8 cellular contexts compared by ENCODE assay signal in the genomic region with DNA sequence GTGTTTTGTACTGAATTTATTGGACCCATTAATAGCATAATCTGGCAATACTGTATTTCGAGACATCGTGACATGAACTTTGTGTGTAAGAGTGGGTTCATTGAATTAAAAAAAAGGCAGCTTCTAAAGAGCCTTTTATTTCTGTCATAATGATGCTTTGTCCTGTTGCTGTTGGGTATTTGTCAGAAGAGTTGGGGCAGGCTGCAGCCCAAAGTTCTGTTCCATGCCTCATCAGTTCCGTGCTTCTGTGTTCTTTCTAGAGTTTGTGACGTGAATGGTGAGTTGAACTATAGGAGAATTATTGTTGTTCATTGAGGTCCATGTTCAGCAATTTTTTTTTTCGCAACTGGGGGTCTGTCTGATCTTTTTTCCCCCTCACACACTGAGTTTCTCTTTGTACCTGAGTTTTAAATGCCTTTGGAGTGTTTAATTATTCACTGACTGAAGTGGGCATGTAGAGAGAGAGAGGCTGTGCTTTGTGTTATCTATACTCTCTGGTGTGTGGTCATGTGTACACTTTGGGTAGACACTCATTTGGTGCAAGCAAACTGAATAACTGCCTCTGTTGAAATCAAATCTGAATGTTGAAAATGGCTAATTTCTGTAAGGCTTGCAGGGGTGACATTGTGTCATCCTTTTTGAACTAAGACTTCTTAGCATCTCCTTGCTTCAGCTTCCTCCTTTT.
DNase-seq lines count a peak whose midpoint lies in the region; ATAC-seq, FAIRE-seq and TF ChIP-seq lines count a peak whose summit lies in the region.

No MANE protein-coding gene starts in this region.

- TF ChIP-seq CTCF in testis (IDR thresholded peaks at IDR 0.05) (no peak), kidney (IDR thresholded peaks at IDR 0.05; ENCODE audit: borderline replicate concordance, extremely low read depth, insufficient read depth) (no peak)

- H3K36me3 ChIP-seq in testis (ENCODE audit: low read depth, missing control alignments) (no peaks in the 10 kb centered on the region), kidney (ENCODE audit: control insufficient read depth in 1 of 2, insufficient read depth in 2 of 2, low read length in 2 of 2) (no peaks in the 10 kb centered on the region)

- no peaks in the 10 kb centered on the region for H3K9me3 Mint-ChIP-seq in activated CD8-positive, alpha-beta memory T cell treated with anti-CD3 and anti-CD28 coated beads, Interleukin-2, amount 10 ng/mL, durations not matched to agents 7 days and 5 days (ENCODE audit: low read depth)
- no peaks in the 10 kb centered on the region for H3K9me3 Mint-ChIP-seq in activated T-helper 17 cell treated with anti-CD3 and anti-CD28 coated beads, Interleukin-2, amount 50 U/mL, for 72 hours

- peaks cover 81% of the 10 kb centered on the region for H3K4me1 Mint-ChIP-seq in activated CD8-positive, alpha-beta memory T cell treated with anti-CD3 and anti-CD28 coated beads, Interleukin-2, amount 10 ng/mL, durations not matched to agents 7 days and 5 days
- H3K4me1 Mint-ChIP-seq in activated T-helper 17 cell treated with anti-CD3 and anti-CD28 coated beads, Interleukin-2, amount 50 U/mL, for 72 hours: peaks cover 47% of the 10 kb centered on the region

- peaks cover 13% of the 10 kb centered on the region for H3K36me3 Mint-ChIP-seq in activated CD8-positive, alpha-beta memory T cell treated with anti-CD3 and anti-CD28 coated beads, Interleukin-2, amount 10 ng/mL, durations not matched to agents 7 days and 5 days
- no peaks in the 10 kb centered on the region for H3K36me3 Mint-ChIP-seq in activated T-helper 17 cell treated with anti-CD3 and anti-CD28 coated beads, Interleukin-2, amount 50 U/mL, for 72 hours (ENCODE audit: low read depth)

- WGBS in testis, 2 donors: 37 to 58% methylated on average over 5 of the region's 5 CpGs

- H3K27ac ChIP-seq in layer of hippocampus (ENCODE audit: low read depth, low read length) (peak overlapping the region; percentile 94), testis (peak overlapping the region; percentile 15 to 55), kidney (ENCODE audit: low read depth in 2 of 2, low read length in 2 of 2) (peak overlapping the region in 1 of 2 donors; percentile 23)

- no peak for FAIRE-seq in kidney (lab: Jason Lieb, UNC)

- H3K9me3 ChIP-seq in testis: no peaks in the 10 kb centered on the region
- no peaks in the 10 kb centered on the region for H3K9me3 ChIP-seq in kidney (ENCODE audit: control insufficient read depth in 1 of 2, low read length in 2 of 2)

- intact Hi-C loops in testis (cut with DNase I; ENCODE audit: low total_unique reads) (no loop called here), kidney (cut with DNase I) (no loop called here)

- DNase-seq in activated CD8-positive, alpha-beta memory T cell treated with anti-CD3 and anti-CD28 coated beads, Interleukin-2, amount 10 ng/mL, durations not matched to agents 7 days and 5 days: no peak
- DNase-seq in activated CD8-positive, alpha-beta memory T cell treated with anti-CD3 and anti-CD28 coated beads, Interleukin-2, amount 50 U/mL, for 4 hours: no peak
- DNase-seq in testis (no peak), DMS 273 (lab: John Stamatoyannopoulos, UW; ENCODE audit: unreplicated experiment) (no peak), kidney (no peak), NCI-H2196 (lab: John Stamatoyannopoulos, UW; ENCODE audit: unreplicated experiment) (no peak)

- H3K27me3 ChIP-seq in layer of hippocampus (ENCODE audit: control insufficient read depth, insufficient read depth, low read length): no peaks in the 10 kb centered on the region
- no peaks in the 10 kb centered on the region for H3K27me3 ChIP-seq in testis

- peak; percentile 27 for ATAC-seq in activated CD8-positive, alpha-beta memory T cell treated with anti-CD3 and anti-CD28 coated beads, Interleukin-2, amount 10 ng/mL, durations not matched to agents 7 days and 5 days
- peak; percentile 60 for ATAC-seq in activated T-helper 17 cell treated with anti-CD3 and anti-CD28 coated beads, Interleukin-2, amount 50 U/mL, for 72 hours (replicated peaks)

- H3K4me3 ChIP-seq in testis (no peak overlapping the region), kidney (ENCODE audit: low read length in 2 of 2) (peak overlapping the region in 1 of 2 donors; percentile 10)

- H3K4me1 ChIP-seq in testis (peaks cover 77% of the 10 kb centered on the region), kidney (ENCODE audit: control insufficient read depth in 1 of 2, insufficient read depth in 1 of 2, low read depth in 1 of 2, low read length in 2 of 2) (peaks cover 22 to 63% of the 10 kb centered on the region in 2 donors)

- peak overlapping the region; percentile 94 for H3K27ac Mint-ChIP-seq in activated CD8-positive, alpha-beta memory T cell treated with anti-CD3 and anti-CD28 coated beads, Interleukin-2, amount 10 ng/mL, durations not matched to agents 7 days and 5 days
- peak overlapping the region; percentile 83 for H3K27ac Mint-ChIP-seq in activated T-helper 17 cell treated with anti-CD3 and anti-CD28 coated beads, Interleukin-2, amount 50 U/mL, for 72 hours

- CTCF ChIA-PET in activated CD8-positive, alpha-beta memory T cell treated with anti-CD3 and anti-CD28 coated beads, Interleukin-2, amount 10 ng/mL, durations not matched to agents 7 days and 5 days (lab: Charles Lee): interaction anchor here (0.8 to 7.0 kb wide), 9 partner anchors 9 to 193 kb away, joined by 3 to 32 read pairs (median 6); a partner anchor contains a TSS

- peak overlapping the region; percentile 79 for H3K4me3 Mint-ChIP-seq in activated CD8-positive, alpha-beta memory T cell treated with anti-CD3 and anti-CD28 coated beads, Interleukin-2, amount 10 ng/mL, durations not matched to agents 7 days and 5 days
- peak overlapping the region; percentile 85 for H3K4me3 Mint-ChIP-seq in activated T-helper 17 cell treated with anti-CD3 and anti-CD28 coated beads, Interleukin-2, amount 50 U/mL, for 72 hours

- TF ChIP-seq POLR2A in testis (IDR thresholded peaks at IDR 0.05): no peak

- H3K9ac ChIP-seq in kidney (ENCODE audit: low read length in 2 of 2): peak overlapping the region in 1 of 2 donors; percentile 13

- H3K27me3 Mint-ChIP-seq in activated CD8-positive, alpha-beta memory T cell treated with anti-CD3 and anti-CD28 coated beads, Interleukin-2, amount 10 ng/mL, durations not matched to agents 7 days and 5 days: no peaks in the 10 kb centered on the region
- no peaks in the 10 kb centered on the region for H3K27me3 Mint-ChIP-seq in activated T-helper 17 cell treated with anti-CD3 and anti-CD28 coated beads, Interleukin-2, amount 50 U/mL, for 72 hours
